12 cellular contexts compared by ENCODE assay signal in the genomic region with DNA sequence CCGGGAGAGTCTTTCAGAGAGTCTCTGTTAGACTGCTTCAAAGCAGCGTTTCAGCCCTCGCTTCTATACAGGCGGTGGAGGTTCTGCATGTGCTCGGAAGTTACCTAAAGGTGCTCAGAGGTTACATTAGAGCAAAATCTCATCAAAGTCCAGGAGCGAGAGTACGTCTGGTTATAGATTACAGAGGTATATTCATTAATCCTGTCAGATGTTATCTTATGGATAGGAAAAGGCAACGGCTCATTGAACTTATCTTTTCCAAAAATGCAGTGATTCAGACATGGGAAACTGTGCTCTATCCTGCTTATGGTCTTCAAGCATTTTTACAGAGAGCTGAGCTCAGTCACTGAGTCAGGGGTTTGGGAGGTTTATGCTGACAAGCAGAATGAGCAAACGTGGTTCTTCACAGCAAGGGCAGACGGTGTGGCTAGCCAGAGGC. TPM values are rescaled to one million over a fixed set of nuclear protein-coding genes. Genes with fewer than 3 reads are reported as not detected.
DNase-seq lines count a peak whose midpoint lies in the region; ATAC-seq and TF ChIP-seq lines count a peak whose summit lies in the region.
"Had no signal": no experiment of that assay in that cellular context is flagged by ENCODE, and none has a peak within 500 bp of the region (broad histone marks: within the 10 kb centered on the region; RNA-seq: fewer than 3 reads in every experiment).

No MANE protein-coding gene starts in this region.

- H3K9me3 Mint-ChIP-seq in GM23338, result peaks cover under 1% of the 10 kb centered on the region; the same call in 1 of the 3 replicates

- no peaks in the 10 kb centered on the region for H3K27me3 Mint-ChIP-seq in GM23338 (ENCODE audit: insufficient read depth, low read depth, poor library complexity)
- H3K27me3 Mint-ChIP-seq: activated CD4-positive, alpha-beta T cell treated with anti-CD3 and anti-CD28 coated beads for 36 hours had no signal

- DNase-seq in ACHN, result peak; percentile 61
- DNase-seq in LHCN-M2 (ENCODE audit: low read depth), result peak; percentile 30
- DNase-seq in cardiac fibroblast (ENCODE audit: low read depth in 2 of 2), result peak; percentile 58 to 60
- no peak for DNase-seq in left lung
- DNase-seq in GM23338 (ENCODE audit: low spot score), result no peak
- DNase-seq in SHP77 treated with DMSO at 0.1 percent for 48 hours (lab: John Stamatoyannopoulos, UW), result no peak
- DNase-seq in activated T-cell treated with anti-CD3 and anti-CD28 coated beads, Interleukin-2, amount 50 U/mL, for 1 hour, result no peak
- DNase-seq in T-helper 1 cell, result no peak
- DNase-seq: activated CD4-positive, alpha-beta T cell treated with anti-CD3 and anti-CD28 coated beads for 36 hours; head of caudate nucleus; MM.1S; PC-9 had no signal

- TF ChIP-seq CTCF in cardiac fibroblast (IDR thresholded peaks at IDR 0.05; ENCODE audit: low read depth, low read length) (no peak), left lung (IDR thresholded peaks at IDR 0.05) (no peak), GM23338 (conservative IDR thresholded peaks at IDR 0.05; ENCODE audit: low read depth in 2 of 2) (no peak)

- no peaks in the 10 kb centered on the region for H3K36me3 ChIP-seq in left lung
- no peaks in the 10 kb centered on the region for H3K36me3 ChIP-seq in GM23338 (ENCODE audit: insufficient read depth)

- no peaks in the 10 kb centered on the region for H3K79me2 ChIP-seq in GM23338 (replicated peaks; ENCODE audit: insufficient read depth)

- H3K4me2 ChIP-seq in GM23338, result no peak overlapping the region
- H3K4me2 ChIP-seq: PC-9 had no signal

- H2AFZ ChIP-seq in GM23338, result no peak overlapping the region
- H2AFZ ChIP-seq: PC-9 had no signal

- intact Hi-C loops in left lung (cut with DNase I), result no loop called here

- peaks cover 2% of the 10 kb centered on the region; the same call in 1 of the 3 replicates for H3K4me1 Mint-ChIP-seq in GM23338

- H3K4me1 ChIP-seq in left lung, result peaks cover 0 to 6% of the 10 kb centered on the region in 2 donors
- no peaks in the 10 kb centered on the region for H3K4me1 ChIP-seq in GM23338 (ENCODE audit: insufficient read depth)

- H3K4me3 ChIP-seq in cardiac fibroblast (replicated peaks in 1 of 2; ENCODE audit: low read depth in 2 of 2, low read length in 2 of 2) (no peak overlapping the region), left lung (no peak overlapping the region), GM23338 (no peak overlapping the region)
- H3K4me3 ChIP-seq: PC-9 had no signal

- ATAC-seq in left lung (peak; percentile 46), GM23338 (no peak)
- ATAC-seq: activated CD4-positive, alpha-beta T cell treated with anti-CD3 and anti-CD28 coated beads for 36 hours had no signal

- peaks cover 0 to 5% of the 10 kb centered on the region in 2 donors for H3K9me3 ChIP-seq in left lung

- H3K36me3 Mint-ChIP-seq in GM23338 (ENCODE audit: low read depth), result no peaks in the 10 kb centered on the region

- H3K27ac ChIP-seq in left lung (no peak overlapping the region), GM23338 (ENCODE audit: low read depth) (no peak overlapping the region)
- H3K27ac ChIP-seq: PC-9 had no signal

- H4K20me1 ChIP-seq in GM23338 (replicated peaks; ENCODE audit: insufficient read depth), result no peaks in the 10 kb centered on the region

- H3K27me3 ChIP-seq in left lung (no peaks in the 10 kb centered on the region), GM23338 (ENCODE audit: insufficient read depth) (no peaks in the 10 kb centered on the region)

- no peaks in the 10 kb centered on the region for H3K9me2 ChIP-seq in GM23338 (ENCODE audit: insufficient read depth)

- no peak overlapping the region for H3K27ac Mint-ChIP-seq in GM23338
- H3K27ac Mint-ChIP-seq: activated CD4-positive, alpha-beta T cell treated with anti-CD3 and anti-CD28 coated beads for 36 hours had no signal

- in situ Hi-C loops in ACHN (cut with HindIII; ENCODE audit: low pct_ligation_motif_present, low pct_unique_long_range_greater_than_20kb, low sequenced_read_pairs), result no loop called here

- no peak overlapping the region for H3K4me3 Mint-ChIP-seq in GM23338
- H3K4me3 Mint-ChIP-seq: activated CD4-positive, alpha-beta T cell treated with anti-CD3 and anti-CD28 coated beads for 36 hours had no signal

- H3F3A ChIP-seq in GM23338 (replicated peaks; ENCODE audit: low read depth), result no peaks in the 10 kb centered on the region

TF ChIP-seq in GM23338, 12 proteins besides CTCF, POLR2A, EP300 and RAD21 (continues in another document):
- TF ChIP-seq ZNF114 (CRISPR knock-in tag; IDR thresholded peaks at IDR 0.05) (no peak), NANOG (IDR thresholded peaks at IDR 0.05; ENCODE audit: borderline replicate concordance) (no peak), STAT1 (IDR thresholded peaks at IDR 0.05; ENCODE audit: unreplicated experiment) (no peak), JUNB (IDR thresholded peaks at IDR 0.05; ENCODE audit: unreplicated experiment) (no peak), CREB1 (CRISPR knock-in tag; IDR thresholded peaks at IDR 0.05; ENCODE audit: low read depth) (no peak), EZH2 (IDR thresholded peaks at IDR 0.05; ENCODE audit: low read depth, unreplicated experiment) (no peak)
- TF ChIP-seq, protein P1, sequence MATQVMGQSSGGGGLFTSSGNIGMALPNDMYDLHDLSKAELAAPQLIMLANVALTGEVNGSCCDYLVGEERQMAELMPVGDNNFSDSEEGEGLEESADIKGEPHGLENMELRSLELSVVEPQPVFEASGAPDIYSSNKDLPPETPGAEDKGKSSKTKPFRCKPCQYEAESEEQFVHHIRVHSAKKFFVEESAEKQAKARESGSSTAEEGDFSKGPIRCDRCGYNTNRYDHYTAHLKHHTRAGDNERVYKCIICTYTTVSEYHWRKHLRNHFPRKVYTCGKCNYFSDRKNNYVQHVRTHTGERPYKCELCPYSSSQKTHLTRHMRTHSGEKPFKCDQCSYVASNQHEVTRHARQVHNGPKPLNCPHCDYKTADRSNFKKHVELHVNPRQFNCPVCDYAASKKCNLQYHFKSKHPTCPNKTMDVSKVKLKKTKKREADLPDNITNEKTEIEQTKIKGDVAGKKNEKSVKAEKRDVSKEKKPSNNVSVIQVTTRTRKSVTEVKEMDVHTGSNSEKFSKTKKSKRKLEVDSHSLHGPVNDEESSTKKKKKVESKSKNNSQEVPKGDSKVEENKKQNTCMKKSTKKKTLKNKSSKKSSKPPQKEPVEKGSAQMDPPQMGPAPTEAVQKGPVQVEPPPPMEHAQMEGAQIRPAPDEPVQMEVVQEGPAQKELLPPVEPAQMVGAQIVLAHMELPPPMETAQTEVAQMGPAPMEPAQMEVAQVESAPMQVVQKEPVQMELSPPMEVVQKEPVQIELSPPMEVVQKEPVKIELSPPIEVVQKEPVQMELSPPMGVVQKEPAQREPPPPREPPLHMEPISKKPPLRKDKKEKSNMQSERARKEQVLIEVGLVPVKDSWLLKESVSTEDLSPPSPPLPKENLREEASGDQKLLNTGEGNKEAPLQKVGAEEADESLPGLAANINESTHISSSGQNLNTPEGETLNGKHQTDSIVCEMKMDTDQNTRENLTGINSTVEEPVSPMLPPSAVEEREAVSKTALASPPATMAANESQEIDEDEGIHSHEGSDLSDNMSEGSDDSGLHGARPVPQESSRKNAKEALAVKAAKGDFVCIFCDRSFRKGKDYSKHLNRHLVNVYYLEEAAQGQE (IDR thresholded peaks at IDR 0.05; ENCODE audit: unreplicated experiment), result no peak

RNA-seq across cellular contexts. Expression of gene ZBED5, which starts 9.1 kb away (rescaled TPM):
- total RNA-seq in LHCN-M2 (2014; rRNA removed) (31.0 and 47.2 TPM in 2 replicates), left lung (10 to 100 TPM; 37.4 to 41.5 TPM)
- polyA plus RNA-seq in LHCN-M2 (2012), result 10.6 TPM
- total RNA-seq in GM23338 (2014; rRNA removed; shearing (Covaris generic)), result 53.9 and 54.1 TPM in 2 replicates
- 56.1 and 56.3 TPM in 2 replicates for polyA plus RNA-seq in GM23338 (2016; fragmentation: Nextera tagmentation; extraction: Ambion mirVana)

RNA-seq across cellular contexts. Expression of gene EIF4G2, which starts 58.2 kb away (rescaled TPM):
- total RNA-seq in LHCN-M2 (2014; rRNA removed) (925 and 936 TPM in 2 replicates), left lung (1,000 to 10,000 TPM in 1 of 2 donors, 100 to 1,000 TPM in 1; 852 to 1,027 TPM)
- polyA plus RNA-seq in LHCN-M2 (2012), result 415 TPM
- 788 and 801 TPM in 2 replicates for total RNA-seq in GM23338 (2014; rRNA removed; shearing (Covaris generic))
- polyA plus RNA-seq in GM23338 (2016; fragmentation: Nextera tagmentation; extraction: Ambion mirVana), result 312 and 358 TPM in 2 replicates

Comparison
In these comparisons a context has a peak if more than half of its experiments do, and no peak if none do; other contexts are left out.
1. DNase-seq: peak in ACHN (single experiment), LHCN-M2 (single experiment) and cardiac fibroblast (2 of 2); none in left lung (0 of 2), GM23338 (single experiment), SHP77 treated with DMSO at 0.1 percent for 48 hours (single experiment), activated T-cell treated with anti-CD3 and anti-CD28 coated beads, Interleukin-2, amount 50 U/mL, for 1 hour (single experiment) and T-helper 1 cell (0 of 5).